ENCODE assay signal across 24 cellular contexts in the genomic region with DNA sequence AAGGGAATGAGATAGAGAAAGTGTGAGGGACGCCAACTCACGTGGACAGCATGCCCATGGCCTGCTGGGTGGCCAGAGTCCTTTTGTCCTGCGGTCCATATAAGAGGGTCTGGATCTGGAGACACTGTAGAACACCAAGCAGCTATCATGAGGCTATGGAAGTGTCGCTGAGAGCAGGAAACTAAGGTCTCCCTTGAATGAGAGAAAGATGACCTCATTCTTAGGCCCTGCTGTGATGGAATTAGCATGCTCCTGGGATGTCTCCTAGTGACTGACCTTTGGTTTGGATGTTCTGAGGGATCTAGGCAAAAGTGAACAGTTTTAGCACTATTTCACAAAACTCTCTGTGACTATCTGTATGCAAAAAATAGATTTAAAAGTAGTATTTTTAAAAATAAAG. TPM values are rescaled to one million over a fixed set of nuclear protein-coding genes. Genes with fewer than 3 reads are reported as not detected.
DNase-seq lines count a peak whose midpoint lies in the region; ATAC-seq and TF ChIP-seq lines count a peak whose summit lies in the region.
"Had no signal": no experiment of that assay in that cellular context is flagged by ENCODE, and none has a peak within 500 bp of the region (broad histone marks: within the 10 kb centered on the region; RNA-seq: fewer than 3 reads in every experiment).

No MANE protein-coding gene starts in this region.

- H3K4me3 ChIP-seq in GM23338 (no peak overlapping the region), IMR-90 (ENCODE audit: insufficient read depth, low read depth, low read length) (no peak overlapping the region), esophagus squamous epithelium (no peak overlapping the region), MM.1S (ENCODE audit: low read length) (no peak overlapping the region)
- H3K4me3 ChIP-seq: HAP-1, skin epidermis had no signal

- TF ChIP-seq CTCF in GM23338 (conservative IDR thresholded peaks at IDR 0.05; ENCODE audit: low read depth in 2 of 2) (no peak), IMR-90 (conservative IDR thresholded peaks at IDR 0.05; ENCODE audit: low read depth, low read length) (no peak), esophagus squamous epithelium (IDR thresholded peaks at IDR 0.05) (no peak), osteocyte (IDR thresholded peaks at IDR 0.05) (no peak), MM.1S (IDR thresholded peaks at IDR 0.05; ENCODE audit: low read length) (no peak)

- TF ChIP-seq RAD21 in IMR-90 (IDR thresholded peaks at IDR 0.05; ENCODE audit: low read length), result no peak

- H3K27ac ChIP-seq in GM23338 (ENCODE audit: low read depth) (no peak overlapping the region), IMR-90 (ENCODE audit: insufficient read depth, low read length) (no peak overlapping the region), esophagus squamous epithelium (peak overlapping the region in 3 of 4 donors; percentile 3 to 51 (median 41)), MM.1S (ENCODE audit: low read length) (no peak overlapping the region)
- H3K27ac ChIP-seq: skin epidermis had no signal

- peaks cover 31% of the 10 kb centered on the region for H3K4me1 ChIP-seq in GM23338 (ENCODE audit: insufficient read depth)
- H3K4me1 ChIP-seq in IMR-90 (ENCODE audit: control insufficient read depth, insufficient read depth, low read length), result peaks cover 11% of the 10 kb centered on the region
- peaks cover 0 to 11% (median 7%) of the 10 kb centered on the region in 3 donors for H3K4me1 ChIP-seq in esophagus squamous epithelium
- H3K4me1 ChIP-seq in MM.1S (ENCODE audit: low read length), result peaks cover 34% of the 10 kb centered on the region
- H3K4me1 ChIP-seq: BE2C had no signal

- no peak overlapping the region for H2AFZ ChIP-seq in GM23338
- H2AFZ ChIP-seq in IMR-90 (replicated peaks; ENCODE audit: low read length, poor library complexity), result no peak overlapping the region
- no peak overlapping the region for H2AFZ ChIP-seq in MM.1S (ENCODE audit: low read length)

- 0 out of 2 replicates have a peak, but pooled peaks cover 3% of the 10 kb centered on the region for H4K20me1 ChIP-seq in GM23338 (replicated peaks; ENCODE audit: insufficient read depth)
- H4K20me1 ChIP-seq in IMR-90 (ENCODE audit: insufficient read depth, low read length), result peaks cover 4% of the 10 kb centered on the region; the same call in 1 of the 2 replicates
- H4K20me1 ChIP-seq in MM.1S (ENCODE audit: insufficient read depth, low read length), result no peaks in the 10 kb centered on the region

- no peaks in the 10 kb centered on the region for H3F3A ChIP-seq in GM23338 (replicated peaks; ENCODE audit: low read depth)
- H3F3A ChIP-seq in MM.1S (ENCODE audit: insufficient read depth, low read length), result 0 out of 2 replicates have a peak, but pooled peaks cover 3% of the 10 kb centered on the region

- H3K9me3 Mint-ChIP-seq in GM23338 (no peaks in the 10 kb centered on the region), osteocyte (ENCODE audit: unreplicated experiment) (no peaks in the 10 kb centered on the region)
- H3K9me3 Mint-ChIP-seq: activated CD4-positive, alpha-beta memory T cell treated with anti-CD3 and anti-CD28 coated beads, Interleukin-2, amount 10 ng/mL, durations not matched to agents 7 days and 5 days; stimulated activated naive CD8-positive, alpha-beta T cell treated with anti-CD3 and anti-CD28 coated beads, Interleukin-15, amount 100 ng/mL, for 72 hours; type B pancreatic cell had no signal

- ATAC-seq in GM23338, result peak; percentile 18; the same call in 2 of the 3 replicates
- ATAC-seq in IMR-90 (ENCODE audit: low read depth), result no peak
- no peak for ATAC-seq in GM18870 (IDR thresholded peaks at IDR 0.05; ENCODE audit: unreplicated experiment)
- ATAC-seq: stimulated activated naive CD8-positive, alpha-beta T cell treated with anti-CD3 and anti-CD28 coated beads, Interleukin-15, amount 100 ng/mL, for 72 hours had no signal

- H2AK5ac ChIP-seq in IMR-90 (ENCODE audit: low read depth, low read length), result no peak overlapping the region

- no peak overlapping the region for H3K4ac ChIP-seq in IMR-90 (ENCODE audit: low read depth, low read length)

- H3K9me2 ChIP-seq in GM23338 (ENCODE audit: insufficient read depth) (no peaks in the 10 kb centered on the region), MM.1S (replicated peaks; ENCODE audit: insufficient read depth, low read length) (no peaks in the 10 kb centered on the region)

- dilution Hi-C loops in IMR-90 (cut with HindIII; ENCODE audit: low sequenced_read_pairs, unreplicated experiment), result no loop called here

- H2AK9ac ChIP-seq in IMR-90 (replicated peaks; ENCODE audit: low read depth, low read length, poor library complexity), result no peak overlapping the region

- H2BK20ac ChIP-seq in IMR-90 (ENCODE audit: low read depth, low read length), result no peak overlapping the region

- H4K91ac ChIP-seq in IMR-90 (ENCODE audit: insufficient read depth, low read depth, low read length), result no peak overlapping the region

- H3K4me3 Mint-ChIP-seq in GM23338 (no peak overlapping the region), osteocyte (ENCODE audit: unreplicated experiment) (no peak overlapping the region)
- H3K4me3 Mint-ChIP-seq: activated CD4-positive, alpha-beta memory T cell treated with anti-CD3 and anti-CD28 coated beads, Interleukin-2, amount 10 ng/mL, durations not matched to agents 7 days and 5 days; activated naive CD8-positive, alpha-beta T cell; stimulated activated naive CD8-positive, alpha-beta T cell treated with anti-CD3 and anti-CD28 coated beads, Interleukin-15, amount 100 ng/mL, for 72 hours; type B pancreatic cell had no signal

- H4K8ac ChIP-seq in IMR-90 (ENCODE audit: low read depth in 2 of 2, low read length in 2 of 2), result no peak overlapping the region

- H3K27me3 Mint-ChIP-seq in GM23338 (ENCODE audit: insufficient read depth, low read depth, poor library complexity) (no peaks in the 10 kb centered on the region), osteocyte (ENCODE audit: unreplicated experiment) (no peaks in the 10 kb centered on the region)
- H3K27me3 Mint-ChIP-seq: activated CD4-positive, alpha-beta memory T cell treated with anti-CD3 and anti-CD28 coated beads, Interleukin-2, amount 10 ng/mL, durations not matched to agents 7 days and 5 days; activated naive CD8-positive, alpha-beta T cell; stimulated activated naive CD8-positive, alpha-beta T cell treated with anti-CD3 and anti-CD28 coated beads, Interleukin-15, amount 100 ng/mL, for 72 hours; type B pancreatic cell had no signal

- H3K4me2 ChIP-seq in GM23338 (no peak overlapping the region), IMR-90 (ENCODE audit: low read depth, low read length) (no peak overlapping the region), MM.1S (ENCODE audit: low read depth, low read length) (no peak overlapping the region)

- H3K14ac ChIP-seq in IMR-90 (replicated peaks; ENCODE audit: low read depth, low read length), result no peak overlapping the region

- no peak overlapping the region for H3K56ac ChIP-seq in IMR-90 (ENCODE audit: extremely low read depth, insufficient read depth, low read length)

- H3K79me1 ChIP-seq in IMR-90 (ENCODE audit: low read depth in 1 of 2, low read length in 2 of 2), result peaks cover 0 to 14% of the 10 kb centered on the region in 2 experiments; a peak in 2 of 4 replicates

- CTCF ChIA-PET in IMR-90 (lab: Yijun Ruan, JAX), result no interaction called here

- H3K18ac ChIP-seq in IMR-90 (ENCODE audit: low read depth, low read length), result no peak overlapping the region

- peaks cover 13% of the 10 kb centered on the region; the same call in 2 of the 3 replicates for H3K36me3 Mint-ChIP-seq in GM23338 (ENCODE audit: low read depth)
- peaks cover 9% of the 10 kb centered on the region for H3K36me3 Mint-ChIP-seq in osteocyte (ENCODE audit: unreplicated experiment)
- H3K36me3 Mint-ChIP-seq: activated naive CD8-positive, alpha-beta T cell had no signal

- H3K36me3 ChIP-seq in GM23338 (ENCODE audit: insufficient read depth) (no peaks in the 10 kb centered on the region), IMR-90 (ENCODE audit: control insufficient read depth, insufficient read depth, low read length) (peaks cover 12% of the 10 kb centered on the region), esophagus squamous epithelium (peaks cover 0 to 40% (median 0%) of the 10 kb centered on the region in 3 donors), MM.1S (replicated peaks; ENCODE audit: insufficient read depth, low read length) (no peaks in the 10 kb centered on the region)
- H3K36me3 ChIP-seq: HAP-1 had no signal

- peak overlapping the region; percentile 56; the same call in 1 of the 2 replicates for H3K27ac Mint-ChIP-seq in GM23338
- peak overlapping the region; percentile 14 for H3K27ac Mint-ChIP-seq in osteocyte (ENCODE audit: unreplicated experiment)
- H3K27ac Mint-ChIP-seq: activated CD4-positive, alpha-beta memory T cell treated with anti-CD3 and anti-CD28 coated beads, Interleukin-2, amount 10 ng/mL, durations not matched to agents 7 days and 5 days; activated naive CD8-positive, alpha-beta T cell; stimulated activated naive CD8-positive, alpha-beta T cell treated with anti-CD3 and anti-CD28 coated beads, Interleukin-15, amount 100 ng/mL, for 72 hours; type B pancreatic cell had no signal

- intact Hi-C loops in IMR-90 (cut with micrococcal nuclease) (no loop called here), esophagus squamous epithelium (cut with DNase I) (no loop called here)

- peaks cover 45% of the 10 kb centered on the region for H3K4me1 Mint-ChIP-seq in GM23338
- peaks cover 39% of the 10 kb centered on the region for H3K4me1 Mint-ChIP-seq in osteocyte (ENCODE audit: unreplicated experiment)
- H3K4me1 Mint-ChIP-seq: stimulated activated naive CD8-positive, alpha-beta T cell treated with anti-CD3 and anti-CD28 coated beads, Interleukin-15, amount 100 ng/mL, for 72 hours had no signal

- H2BK15ac ChIP-seq in IMR-90 (ENCODE audit: low read depth, low read length), result no peak overlapping the region

- no peak overlapping the region for H4K5ac ChIP-seq in IMR-90 (ENCODE audit: low read depth, low read length)

- no peaks in the 10 kb centered on the region for H3K9me3 ChIP-seq in IMR-90 (ENCODE audit: control insufficient read depth, insufficient read depth, low read length)
- H3K9me3 ChIP-seq in esophagus squamous epithelium, result no peaks in the 10 kb centered on the region
- H3K9me3 ChIP-seq in MM.1S (replicated peaks; ENCODE audit: insufficient read depth, low read length), result no peaks in the 10 kb centered on the region
- H3K9me3 ChIP-seq: BE2C, HAP-1 had no signal

- TF ChIP-seq POLR2A in IMR-90 (IDR thresholded peaks at IDR 0.05; ENCODE audit: low read depth, low read length) (no peak), esophagus squamous epithelium (IDR thresholded peaks at IDR 0.05) (no peak)

- DNase-seq in GM23338 (ENCODE audit: low spot score), result no peak
- DNase-seq in IMR-90, result no peak
- DNase-seq in esophagus squamous epithelium (lab: John Stamatoyannopoulos, UW), result no peak
- no peak for DNase-seq in osteocyte (ENCODE audit: extremely low spot score, unreplicated experiment)
- DNase-seq in MM.1S, result no peak
- no peak for DNase-seq in activated gamma-delta T cell (lab: John Stamatoyannopoulos, UW)
- DNase-seq in superior temporal gyrus (ENCODE audit: extremely low spot score), result no peak
- DNase-seq: ACHN; activated CD4-positive, alpha-beta memory T cell treated with anti-CD3 and anti-CD28 coated beads, Interleukin-2, amount 10 ng/mL, durations not matched to agents 7 days and 5 days; BE2C; KG1; kidney glomerular epithelial cell; mammary epithelial cell; NCI-H1436 treated with DMSO at 0.1 percent for 48 hours; NCI-H446; NCI-H82; RPMI8226; stimulated activated naive CD8-positive, alpha-beta T cell treated with anti-CD3 and anti-CD28 coated beads, Interleukin-15, amount 100 ng/mL, for 72 hours; T-helper 1 cell had no signal

- POLR2A ChIA-PET in IMR-90 (lab: Charles Lee; ENCODE audit: unreplicated experiment), result no interaction called here

- H3K27me3 ChIP-seq in GM23338 (ENCODE audit: insufficient read depth), result no peaks in the 10 kb centered on the region
- H3K27me3 ChIP-seq in IMR-90 (ENCODE audit: control insufficient read depth, insufficient read depth, low read length), result no peaks in the 10 kb centered on the region
- H3K27me3 ChIP-seq in esophagus squamous epithelium, result no peaks in the 10 kb centered on the region
- no peaks in the 10 kb centered on the region for H3K27me3 ChIP-seq in MM.1S (replicated peaks; ENCODE audit: insufficient read depth, low read length)
- H3K27me3 ChIP-seq: BE2C had no signal

- 89% methylated on average over 3 of the region's 4 CpGs; no CpG with 5 or more reads in 1 of the 2 experiments for WGBS in IMR-90 (ENCODE audit: extremely low coverage in 2 of 2, insufficient read length in 1 of 2), 2 experiments
- WGBS in esophagus squamous epithelium, 2 donors, result 78 to 87% methylated on average over 4 of the region's 4 CpGs

- peak overlapping the region; percentile 24; the same call in 1 of the 2 replicates for H3K23ac ChIP-seq in IMR-90 (ENCODE audit: low read depth, low read length)

- peaks cover 30% of the 10 kb centered on the region for H3K9me1 ChIP-seq in IMR-90 (ENCODE audit: insufficient read depth, low read length)

- in situ Hi-C loops in IMR-90 (cut with MboI; ENCODE audit: low sequenced_read_pairs), result no loop called here

- BruUV-seq in IMR-90 (replicated peaks; lab: Mats Ljungman, UMichigan), result no TSS peak

- H3K9ac ChIP-seq in IMR-90 (ENCODE audit: low read depth, low read length) (no peak overlapping the region), MM.1S (ENCODE audit: low read length) (no peak overlapping the region)

- H3K79me2 ChIP-seq in GM23338 (replicated peaks; ENCODE audit: insufficient read depth), result no peaks in the 10 kb centered on the region
- H3K79me2 ChIP-seq in MM.1S (ENCODE audit: low read length), result no peaks in the 10 kb centered on the region

- H2BK5ac ChIP-seq in IMR-90 (ENCODE audit: low read depth, low read length, poor library complexity, severe bottlenecking), result no peak overlapping the region

- H2BK120ac ChIP-seq in IMR-90 (ENCODE audit: low read depth, low read length), result no peak overlapping the region

RNA-seq across cellular contexts. Expression of gene SYNM, which starts 34.4 kb away (rescaled TPM):
- total RNA-seq in GM23338 (2014; rRNA removed; shearing (Covaris generic)), result 2.9 and 3.5 TPM in 2 replicates
- polyA plus RNA-seq in GM23338 (2016; fragmentation: Nextera tagmentation; extraction: Ambion mirVana) (0.73 and 0.74 TPM in 2 replicates), IMR-90 (2012; rRNA removed) (1.9 and 2.1 TPM in 2 replicates)
- total RNA-seq in IMR-90 (2012; rRNA removed) (3.4 and 5.0 TPM in 2 replicates), esophagus squamous epithelium (100 to 1,000 TPM in 1 of 4 donors, 10 to 100 TPM in 3; 18.1 to 262 (median 42.0) TPM), osteocyte (5.5 and 5.9 TPM in 2 replicates)
- 0.81 and 0.86 TPM in 2 replicates for polyA plus RNA-seq in IMR-90 (2012; cell fraction: cytosol; rRNA removed)
- polyA plus RNA-seq in IMR-90 (2012; cell fraction: nucleus; rRNA removed; ENCODE audit: low replicate concordance), result 3.0 and 8.1 TPM in 2 replicates

Comparison
In these comparisons a context has a peak if more than half of its experiments do, and no peak if none do; other contexts are left out.
1. H3K27ac ChIP-seq: peak in esophagus squamous epithelium (3 of 4); none in GM23338 (single experiment), IMR-90 (single experiment) and MM.1S (single experiment).